Comparison of ENCODE assay signal across 26 cellular contexts in genomic region chr4:17284323-17285175, GRCh38.
A peak's percentile ranks its signal among the peaks of the same experiment; 100 is the strongest.
DNase-seq lines count a peak whose midpoint lies in the region; ATAC-seq, FAIRE-seq and TF ChIP-seq lines count a peak whose summit lies in the region.
"Had no signal": no experiment of that assay in that cellular context is flagged by ENCODE, and none has a peak within 500 bp of the region (broad histone marks: within the 10 kb centered on the region; RNA-seq: fewer than 3 reads in every experiment).

No MANE protein-coding gene starts in this region.

- no peak for TF ChIP-seq POLR2A in endothelial cell of umbilical vein (IDR thresholded peaks at IDR 0.05; ENCODE audit: low read depth, low read length)

- H3K9me3 ChIP-seq in endothelial cell of umbilical vein (replicated peaks; ENCODE audit: control insufficient read depth, insufficient read depth, low read length) (no peaks in the 10 kb centered on the region), aorta (ENCODE audit: control insufficient read depth, low read length) (no peaks in the 10 kb centered on the region), ascending aorta (no peaks in the 10 kb centered on the region)
- no peaks in the 10 kb centered on the region for H3K9me3 ChIP-seq in CD8-positive, alpha-beta T cell (ENCODE audit: low read length)
- H3K9me3 ChIP-seq: ovary, stomach, transverse colon had no signal

- H3K27ac ChIP-seq in endothelial cell of umbilical vein (ENCODE audit: insufficient read depth, low read depth, low read length) (no peak overlapping the region), aorta (ENCODE audit: low read depth in 1 of 2, low read length in 2 of 2) (no peak overlapping the region), ascending aorta (no peak overlapping the region)
- no peak overlapping the region for H3K27ac ChIP-seq in CD8-positive, alpha-beta T cell (ENCODE audit: low read depth, low read length)
- H3K27ac ChIP-seq: 22Rv1, ovary, stomach, transverse colon had no signal

- H3K36me3 ChIP-seq in endothelial cell of umbilical vein (ENCODE audit: control insufficient read depth in 2 of 2, extremely low read depth in 1 of 2, insufficient read depth in 2 of 2, low read length in 2 of 2) (no peaks in the 10 kb centered on the region), aorta (ENCODE audit: control insufficient read depth in 1 of 2, insufficient read depth in 2 of 2, low read length in 1 of 2) (no peaks in the 10 kb centered on the region), ascending aorta (no peaks in the 10 kb centered on the region)
- no peaks in the 10 kb centered on the region for H3K36me3 ChIP-seq in CD8-positive, alpha-beta T cell (ENCODE audit: insufficient read depth, low read length)
- H3K36me3 ChIP-seq: ovary, stomach, transverse colon had no signal

- H3K27me3 ChIP-seq in endothelial cell of umbilical vein (ENCODE audit: control insufficient read depth in 2 of 2, insufficient read depth in 2 of 2, low read length in 2 of 2) = peaks cover 0 to 2% of the 10 kb centered on the region in 2 experiments
- H3K27me3 ChIP-seq in aorta (ENCODE audit: control insufficient read depth in 1 of 2, insufficient read depth in 2 of 2, low read length in 1 of 2) = peaks cover 0 to 2% of the 10 kb centered on the region in 2 donors
- no peaks in the 10 kb centered on the region for H3K27me3 ChIP-seq in CD8-positive, alpha-beta T cell (ENCODE audit: insufficient read depth, low read length)
- H3K27me3 ChIP-seq in ascending aorta = no peaks in the 10 kb centered on the region
- H3K27me3 ChIP-seq: ovary, stomach, transverse colon had no signal

- H3K9me1 ChIP-seq in endothelial cell of umbilical vein (replicated peaks; ENCODE audit: control insufficient read depth, extremely low read depth, insufficient read depth, low read length) = no peaks in the 10 kb centered on the region

- H3K4me1 Mint-ChIP-seq in CD8-positive, alpha-beta T cell (ENCODE audit: low read depth) = no peaks in the 10 kb centered on the region
- H3K4me1 Mint-ChIP-seq: CD8-positive, alpha-beta memory T cell; natural killer cell had no signal

- no peak overlapping the region for H3K9ac ChIP-seq in endothelial cell of umbilical vein (replicated peaks; ENCODE audit: extremely low read depth, insufficient read depth, low read length)

- no peak overlapping the region for H3K4me3 Mint-ChIP-seq in CD8-positive, alpha-beta T cell
- H3K4me3 Mint-ChIP-seq: activated T-cell treated with anti-CD3 and anti-CD28 coated beads, Interleukin-2, amount 50 U/mL, for 72 hours; CD8-positive, alpha-beta memory T cell; natural killer cell had no signal

- no peak overlapping the region for H3K27ac Mint-ChIP-seq in CD8-positive, alpha-beta T cell
- H3K27ac Mint-ChIP-seq: activated T-cell treated with anti-CD3 and anti-CD28 coated beads, Interleukin-2, amount 50 U/mL, for 72 hours; natural killer cell had no signal

- POLR2A ChIA-PET in endothelial cell of umbilical vein (lab: Charles Lee) = no interaction called here
- POLR2A ChIA-PET in CD8-positive, alpha-beta T cell (lab: Charles Lee) = no interaction called here

- DNase-seq in DMS 273 (lab: John Stamatoyannopoulos, UW; ENCODE audit: unreplicated experiment) (peak; percentile 12), DMS 273 treated with DMSO at 0.1 percent for 48 hours (lab: John Stamatoyannopoulos, UW) (no peak), endothelial cell of umbilical vein (ENCODE audit: low read depth, low spot score) (peak; percentile 50), kidney glomerular epithelial cell (lab: John Stamatoyannopoulos, UW) (peak; percentile 13), aorta (no peak), NCI-H2081 treated with DMSO at 0.1 percent for 48 hours (lab: John Stamatoyannopoulos, UW) (no peak), ascending aorta (ENCODE audit: low spot score in 2 of 2) (no peak)
- DNase-seq in CD8-positive, alpha-beta T cell = no peak
- DNase-seq: activated CD4-positive, alpha-beta T cell treated with anti-CD3 and anti-CD28 coated beads for 4 hours; activated naive CD4-positive, alpha-beta T cell treated with anti-CD3 and anti-CD28 coated beads, Interleukin-2, amount 50 U/mL, for 16 hours; activated T-cell treated with anti-CD3 and anti-CD28 coated beads, Interleukin-2, amount 50 U/mL, for 72 hours; CD8-positive, alpha-beta memory T cell; cerebellar nuclear complex; foreskin melanocyte; KG1; natural killer cell; ovary; stimulated activated CD4-positive, alpha-beta T cell treated with anti-CD3 and anti-CD28 coated beads, Interleukin-15, amount 100 ng/mL, for 24 hours; T-helper 2 cell; transverse colon had no signal

- H3K4me3 ChIP-seq in endothelial cell of umbilical vein (replicated peaks in 1 of 3; ENCODE audit: insufficient read depth in 1 of 3, low read depth in 1 of 3, low read length in 3 of 3) (no peak overlapping the region), aorta (ENCODE audit: low read length in 2 of 2) (no peak overlapping the region), ascending aorta (no peak overlapping the region)
- no peak overlapping the region for H3K4me3 ChIP-seq in CD8-positive, alpha-beta T cell (ENCODE audit: low read depth, low read length)
- H3K4me3 ChIP-seq: ovary, stomach, transverse colon had no signal

- no peak for FAIRE-seq in endothelial cell of umbilical vein (lab: Jason Lieb, UNC)
- FAIRE-seq: G401.6, HTR-8/SVneo, RCC 7860 had no signal

- no TSS peak for BruUV-seq in endothelial cell of umbilical vein (replicated peaks; lab: Mats Ljungman, UMichigan)

- intact Hi-C loops in endothelial cell of umbilical vein (cut with micrococcal nuclease) (no loop called here), aorta (cut with DNase I) (no loop called here), ascending aorta (cut with DNase I) (no loop called here)
- intact Hi-C loops in CD8-positive, alpha-beta T cell (cut with DNase I, micrococcal nuclease) = loop anchor here in 1 of 2 experiments (5.0 kb wide), 1 partner anchor 163 kb away; no protein-coding TSS in a partner anchor

- WGBS in aorta, 2 donors = 25 to 26% methylated on average over 5 of the region's 5 CpGs

- peak; percentile 17 for ATAC-seq in aorta (ENCODE audit: low FRiP score)
- ATAC-seq in CD8-positive, alpha-beta T cell = no peak
- ATAC-seq: activated T-cell treated with anti-CD3 and anti-CD28 coated beads, Interleukin-2, amount 50 U/mL, for 72 hours; SK-N-SH treated with all-trans-retinoic acid at 6 μM for 48 hours had no signal

- CTCF ChIA-PET in endothelial cell of umbilical vein (lab: Charles Lee) = interaction anchor here (1.7 kb wide), 1 partner anchor 11 kb away, joined by 4 read pairs; no protein-coding TSS in a partner anchor
- CTCF ChIA-PET in CD8-positive, alpha-beta T cell (lab: Charles Lee) = no interaction called here

- no peak overlapping the region for H3K4me2 ChIP-seq in endothelial cell of umbilical vein (ENCODE audit: insufficient read depth, low read length)

- H3K36me3 Mint-ChIP-seq in CD8-positive, alpha-beta T cell = no peaks in the 10 kb centered on the region
- H3K36me3 Mint-ChIP-seq: natural killer cell had no signal

- no peaks in the 10 kb centered on the region for H3K9me3 Mint-ChIP-seq in CD8-positive, alpha-beta T cell
- H3K9me3 Mint-ChIP-seq: CD8-positive, alpha-beta memory T cell had no signal

- H2AFZ ChIP-seq in endothelial cell of umbilical vein (ENCODE audit: low read depth, low read length) = no peak overlapping the region

- peaks cover 5% of the 10 kb centered on the region for H3K27me3 Mint-ChIP-seq in CD8-positive, alpha-beta T cell (ENCODE audit: low read depth)

- H4K20me1 ChIP-seq in endothelial cell of umbilical vein (replicated peaks; ENCODE audit: control insufficient read depth, extremely low read depth, insufficient read depth, low read length) = no peaks in the 10 kb centered on the region

- no peaks in the 10 kb centered on the region for H3K4me1 ChIP-seq in endothelial cell of umbilical vein (ENCODE audit: control insufficient read depth, extremely low read depth, insufficient read depth, low read length)
- H3K4me1 ChIP-seq in aorta (ENCODE audit: control insufficient read depth in 1 of 2, insufficient read depth in 2 of 2, low read length in 2 of 2) = peaks cover 0 to 4% of the 10 kb centered on the region in 2 donors
- H3K4me1 ChIP-seq in CD8-positive, alpha-beta T cell (ENCODE audit: insufficient read depth, low read length) = no peaks in the 10 kb centered on the region
- H3K4me1 ChIP-seq in ascending aorta = peaks cover 0 to 10% of the 10 kb centered on the region in 2 donors
- H3K4me1 ChIP-seq: stomach, transverse colon had no signal

- dilution Hi-C loops in endothelial cell of umbilical vein (cut with MboI; ENCODE audit: extremely low pct_ligation_motif_present, low sequenced_read_pairs) = no loop called here

- TF ChIP-seq CTCF in endothelial cell of umbilical vein (IDR thresholded peaks at IDR 0.05; ENCODE audit: extremely low read depth in 1 of 2, insufficient read depth in 1 of 2, low read depth in 1 of 2, low read length in 2 of 2) (no peak), ascending aorta (IDR thresholded peaks at IDR 0.05) (no peak)
- TF ChIP-seq CTCF in CD8-positive, alpha-beta T cell (IDR thresholded peaks at IDR 0.05) = no peak

- no peaks in the 10 kb centered on the region for H3K79me2 ChIP-seq in endothelial cell of umbilical vein (ENCODE audit: control insufficient read depth, insufficient read depth, low read length)

TF ChIP-seq in endothelial cell of umbilical vein, 7 proteins besides CTCF, POLR2A, EP300 and RAD21:
- TF ChIP-seq EZH2 (IDR thresholded peaks at IDR 0.05; ENCODE audit: borderline replicate concordance, low read depth, low read length, severe bottlenecking) = no peak
- TF ChIP-seq FOS (IDR thresholded peaks at IDR 0.05; ENCODE audit: borderline replicate concordance, insufficient read depth, low read length) = no peak
- no peak for TF ChIP-seq MYC (IDR thresholded peaks at IDR 0.05; ENCODE audit: low read depth, low read length)
- TF ChIP-seq GATA2 (IDR thresholded peaks at IDR 0.05; ENCODE audit: insufficient read depth, insufficient read length, low read depth, low read length) = no peak
- no peak for TF ChIP-seq JUN (IDR thresholded peaks at IDR 0.05; ENCODE audit: borderline replicate concordance, insufficient read depth, insufficient read length, low read depth)
- no peak for TF ChIP-seq MAX (IDR thresholded peaks at IDR 0.05; ENCODE audit: insufficient read depth, insufficient read length)
- TF ChIP-seq POLR2AphosphoS5 (IDR thresholded peaks at IDR 0.05; ENCODE audit: insufficient read depth, low read depth, low read length) = no peak

Comparison
In these comparisons a context has a peak if more than half of its experiments do, and no peak if none do; other contexts are left out.
1. DNase-seq: peak in DMS 273 (single experiment), endothelial cell of umbilical vein (single experiment) and kidney glomerular epithelial cell (single experiment); none in DMS 273 treated with DMSO at 0.1 percent for 48 hours (single experiment), aorta (0 of 2), NCI-H2081 treated with DMSO at 0.1 percent for 48 hours (single experiment), CD8-positive, alpha-beta T cell (0 of 7) and ascending aorta (0 of 2).